19 cellular contexts compared by ENCODE assay signal in genomic region chr9:135048758-135049284, GRCh38. TPM values are rescaled to one million over a fixed set of nuclear protein-coding genes. Genes with fewer than 3 reads are reported as not detected.
"Had no signal": no experiment of that assay in that cellular context is flagged by ENCODE, and none has a peak within 500 bp of the region (broad histone marks: within the 10 kb centered on the region; RNA-seq: fewer than 3 reads in every experiment).

No MANE protein-coding gene starts in this region.

- H3K9me3 ChIP-seq: colonic mucosa, ovary, prostate gland had no signal

- H3K4me1 ChIP-seq: breast epithelium, colonic mucosa, prostate gland, tibial artery had no signal

- H3K27ac ChIP-seq: breast epithelium, colonic mucosa, epithelial cell of prostate, ovary, prostate gland, tibial artery, WERI-Rb-1 had no signal

- H3K27me3 ChIP-seq: colonic mucosa, ovary had no signal

- H3K4me3 ChIP-seq: breast epithelium, colonic mucosa, lung, ovary, prostate gland, tibial artery had no signal

- ATAC-seq: activated CD8-positive, alpha-beta T cell treated with anti-CD3 and anti-CD28 coated beads, Interleukin-2, amount 10 ng/mL, durations not matched to agents 7 days and 5 days; naive thymus-derived CD4-positive, alpha-beta T cell; T-cell had no signal

- H3K36me3 ChIP-seq: breast epithelium, colonic mucosa, ovary, prostate gland, tibial artery, WERI-Rb-1 had no signal

- DNase-seq: activated CD4-positive, alpha-beta T cell treated with anti-CD3 and anti-CD28 coated beads, Interleukin-2, amount 50 U/mL, for 1 hour; activated CD4-positive, CD25-positive, alpha-beta regulatory T cell treated with anti-CD3 and anti-CD28 coated beads, Interleukin-2, amount 50 U/mL, for 72 hours; activated CD8-positive, alpha-beta T cell treated with anti-CD3 and anti-CD28 coated beads, Interleukin-2, amount 10 ng/mL, durations not matched to agents 7 days and 5 days; activated naive CD4-positive, alpha-beta T cell treated with anti-CD3 and anti-CD28 coated beads for 36 hours; activated naive CD8-positive, alpha-beta T cell treated with anti-CD3 and anti-CD28 coated beads, Interleukin-2, amount 10 ng/mL, durations not matched to agents 7 days and 5 days; activated T-cell treated with anti-CD3 and anti-CD28 coated beads, Interleukin-2, amount 50 U/mL, for 48 hours; amniotic stem cell; colonic mucosa; kidney; naive thymus-derived CD4-positive, alpha-beta T cell; ovary; stimulated activated CD4-positive, alpha-beta T cell treated with anti-CD3 and anti-CD28 coated beads, Interleukin-1b, Interleukin-23, amount 100 ng/mL, for 48 hours; T-cell; WERI-Rb-1 had no signal

RNA-seq across cellular contexts. Expression of gene OLFM1, which starts 38.6 kb away (rescaled TPM):
- total RNA-seq: activated CD8-positive, alpha-beta T cell treated with anti-CD3 and anti-CD28 coated beads, Interleukin-2, amount 10 ng/mL, durations not matched to agents 7 days and 5 days; activated naive CD4-positive, alpha-beta T cell treated with anti-CD3 and anti-CD28 coated beads for 36 hours; activated naive CD8-positive, alpha-beta T cell treated with anti-CD3 and anti-CD28 coated beads, Interleukin-2, amount 10 ng/mL, durations not matched to agents 7 days and 5 days had no signal
